1 cellular context compared by ENCODE assay signal in genomic region chr10:34808789-34809745, GRCh38.
A peak's percentile ranks its signal among the peaks of the same experiment; 100 is the strongest.
TF ChIP-seq lines count a peak whose summit lies in the region.

No MANE protein-coding gene starts in this region.

TF ChIP-seq in H1, 55 proteins besides CTCF, POLR2A, EP300 and RAD21:
- TF ChIP-seq ASH2L (IDR thresholded peaks at IDR 0.05; ENCODE audit: low read length), result peak; percentile 60
- TF ChIP-seq BRCA1 (IDR thresholded peaks at IDR 0.05; ENCODE audit: low read depth, low read length), result no peak
TF ChIP-seq in H1: peak in this region for 1.
